Comparison of ENCODE assay signal across 2 cellular contexts in genomic region chr2:75175473-75175872, GRCh38.
TF ChIP-seq lines count a peak whose summit lies in the region.

No MANE protein-coding gene starts in this region.

TF ChIP-seq in GM23338, 12 proteins besides CTCF, POLR2A, EP300 and RAD21 (continued from another document):
- no peak for TF ChIP-seq ETS1 (IDR thresholded peaks at IDR 0.05)
- TF ChIP-seq ZNF462 (CRISPR knock-in tag; IDR thresholded peaks at IDR 0.05) = no peak
- TF ChIP-seq POLR2AphosphoS5 (IDR thresholded peaks at IDR 0.05; ENCODE audit: low read depth) = no peak

TF ChIP-seq in WTC11, 78 proteins besides CTCF, POLR2A, EP300 and RAD21 (continued from another document):
- TF ChIP-seq ARID4B (CRISPR knock-in tag; IDR thresholded peaks at IDR 0.05; ENCODE audit: borderline replicate concordance) (no peak), CREB1 (CRISPR knock-in tag; IDR thresholded peaks at IDR 0.05) (no peak), TP53 (CRISPR knock-in tag; IDR thresholded peaks at IDR 0.05) (no peak), JUN (CRISPR knock-in tag; IDR thresholded peaks at IDR 0.05) (no peak), FOXK1 (CRISPR knock-in tag; IDR thresholded peaks at IDR 0.05) (no peak), ELF4 (CRISPR knock-in tag; IDR thresholded peaks at IDR 0.05; ENCODE audit: low read depth) (no peak)
